Comparison of ENCODE assay signal across 1 cellular context in genomic region chr4:26857278-26858034, GRCh38.
TF ChIP-seq lines count a peak whose summit lies in the region.

No MANE protein-coding gene starts in this region.

TF ChIP-seq in K562, 482 proteins besides CTCF, POLR2A, EP300 and RAD21 (continued from another document and continues in another):
- TF ChIP-seq ZFP91 (CRISPR knock-in tag; IDR thresholded peaks at IDR 0.05) = no peak
- peak; percentile 93 for TF ChIP-seq MEIS2 (IDR thresholded peaks at IDR 0.05; ENCODE audit: partially characterized antibody)
- TF ChIP-seq PHTF2 (CRISPR knock-in tag; IDR thresholded peaks at IDR 0.05) = no peak
- no peak for TF ChIP-seq SMAD3 (CRISPR knock-in tag; conservative IDR thresholded peaks at IDR 0.05)
- TF ChIP-seq ZBED1 (IDR thresholded peaks at IDR 0.05) = no peak
- no peak for TF ChIP-seq SMARCE1 (IDR thresholded peaks at IDR 0.05)
- no peak for TF ChIP-seq DIDO1 (tag; IDR thresholded peaks at IDR 0.05; ENCODE audit: low read depth)
- TF ChIP-seq CREBBP (IDR thresholded peaks at IDR 0.05; ENCODE audit: low read depth, low read length) = no peak
- no peak for TF ChIP-seq MGA (IDR thresholded peaks at IDR 0.05)
- TF ChIP-seq, protein P1, sequence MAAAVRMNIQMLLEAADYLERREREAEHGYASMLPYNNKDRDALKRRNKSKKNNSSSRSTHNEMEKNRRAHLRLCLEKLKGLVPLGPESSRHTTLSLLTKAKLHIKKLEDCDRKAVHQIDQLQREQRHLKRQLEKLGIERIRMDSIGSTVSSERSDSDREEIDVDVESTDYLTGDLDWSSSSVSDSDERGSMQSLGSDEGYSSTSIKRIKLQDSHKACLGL (CRISPR knock-in tag; IDR thresholded peaks at IDR 0.05; ENCODE audit: borderline replicate concordance, poor library complexity, severe bottlenecking) = no peak
- peak; percentile 54 for TF ChIP-seq HCFC1 (IDR thresholded peaks at IDR 0.05; ENCODE audit: low read depth, low read length)
- no peak for TF ChIP-seq DDX20 (tag; IDR thresholded peaks at IDR 0.05; ENCODE audit: low read depth)
- no peak for TF ChIP-seq ARID2 (IDR thresholded peaks at IDR 0.05)
- TF ChIP-seq GTF2A2 (tag; IDR thresholded peaks at IDR 0.05) = no peak
- no peak for TF ChIP-seq SNIP1 (IDR thresholded peaks at IDR 0.05; ENCODE audit: low read depth)
- TF ChIP-seq TOE1 (IDR thresholded peaks at IDR 0.05; ENCODE audit: borderline replicate concordance) = no peak
- TF ChIP-seq TOE1 (CRISPR knock-in tag; IDR thresholded peaks at IDR 0.05; ENCODE audit: borderline replicate concordance, low read depth) = no peak
- peak; percentile 22; the same call in 1 of the 2 replicates for TF ChIP-seq DMBX1 (CRISPR knock-in tag; IDR thresholded peaks at IDR 0.05; ENCODE audit: borderline replicate concordance)
- TF ChIP-seq NFIX (CRISPR knock-in tag; IDR thresholded peaks at IDR 0.05; ENCODE audit: low read depth) = no peak
- TF ChIP-seq KDM1A (IDR thresholded peaks at IDR 0.05) = no peak
- no peak for TF ChIP-seq MECOM (CRISPR knock-in tag; IDR thresholded peaks at IDR 0.05)
- TF ChIP-seq RNF219 (CRISPR knock-in tag; IDR thresholded peaks at IDR 0.05) = no peak
- TF ChIP-seq, protein P2, sequence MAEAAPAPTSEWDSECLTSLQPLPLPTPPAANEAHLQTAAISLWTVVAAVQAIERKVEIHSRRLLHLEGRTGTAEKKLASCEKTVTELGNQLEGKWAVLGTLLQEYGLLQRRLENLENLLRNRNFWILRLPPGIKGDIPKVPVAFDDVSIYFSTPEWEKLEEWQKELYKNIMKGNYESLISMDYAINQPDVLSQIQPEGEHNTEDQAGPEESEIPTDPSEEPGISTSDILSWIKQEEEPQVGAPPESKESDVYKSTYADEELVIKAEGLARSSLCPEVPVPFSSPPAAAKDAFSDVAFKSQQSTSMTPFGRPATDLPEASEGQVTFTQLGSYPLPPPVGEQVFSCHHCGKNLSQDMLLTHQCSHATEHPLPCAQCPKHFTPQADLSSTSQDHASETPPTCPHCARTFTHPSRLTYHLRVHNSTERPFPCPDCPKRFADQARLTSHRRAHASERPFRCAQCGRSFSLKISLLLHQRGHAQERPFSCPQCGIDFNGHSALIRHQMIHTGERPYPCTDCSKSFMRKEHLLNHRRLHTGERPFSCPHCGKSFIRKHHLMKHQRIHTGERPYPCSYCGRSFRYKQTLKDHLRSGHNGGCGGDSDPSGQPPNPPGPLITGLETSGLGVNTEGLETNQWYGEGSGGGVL (CRISPR knock-in tag; IDR thresholded peaks at IDR 0.05) = no peak
- no peak for TF ChIP-seq SMAD2 (IDR thresholded peaks at IDR 0.05; ENCODE audit: low read depth, low read length)
- TF ChIP-seq ZBTB8A (IDR thresholded peaks at IDR 0.05; ENCODE audit: partially characterized antibody) = no peak
- no peak for TF ChIP-seq HDAC6 (IDR thresholded peaks at IDR 0.05; ENCODE audit: low read depth, low read length)
- TF ChIP-seq POLR3G (IDR thresholded peaks at IDR 0.05; ENCODE audit: extremely low read depth, insufficient read length, insufficient replicate concordance) = no peak
- 0 out of 2 replicates have a peak, but pooled peaks have one; percentile 40 for TF ChIP-seq ZBTB2 (IDR thresholded peaks at IDR 0.05)
- TF ChIP-seq, protein P3, sequence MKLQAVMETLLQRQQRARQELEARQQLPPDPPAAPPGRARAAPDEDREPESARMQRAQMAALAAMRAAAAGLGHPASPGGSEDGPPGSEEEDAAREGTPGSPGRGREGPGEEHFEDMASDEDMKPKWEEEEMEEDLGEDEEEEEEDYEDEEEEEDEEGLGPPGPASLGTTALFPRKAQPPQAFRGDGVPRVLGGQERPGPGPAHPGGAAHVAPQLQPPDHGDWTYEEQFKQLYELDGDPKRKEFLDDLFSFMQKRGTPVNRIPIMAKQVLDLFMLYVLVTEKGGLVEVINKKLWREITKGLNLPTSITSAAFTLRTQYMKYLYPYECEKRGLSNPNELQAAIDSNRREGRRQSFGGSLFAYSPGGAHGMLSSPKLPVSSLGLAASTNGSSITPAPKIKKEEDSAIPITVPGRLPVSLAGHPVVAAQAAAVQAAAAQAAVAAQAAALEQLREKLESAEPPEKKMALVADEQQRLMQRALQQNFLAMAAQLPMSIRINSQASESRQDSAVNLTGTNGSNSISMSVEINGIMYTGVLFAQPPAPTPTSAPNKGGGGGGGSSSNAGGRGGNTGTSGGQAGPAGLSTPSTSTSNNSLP (IDR thresholded peaks at IDR 0.05; ENCODE audit: borderline replicate concordance, low read depth, low read length) = no peak
- TF ChIP-seq ZNF584 (CRISPR knock-in tag; IDR thresholded peaks at IDR 0.05; ENCODE audit: low read depth) = no peak
